ENCODE assay signal across 34 cellular contexts in genomic region chr1:95186149-95186548, GRCh38.
"Had no signal": no experiment of that assay in that cellular context is flagged by ENCODE, and none has a peak within 500 bp of the region (broad histone marks: within the 10 kb centered on the region; RNA-seq: fewer than 3 reads in every experiment).

No MANE protein-coding gene starts in this region.

- H3K36me3 ChIP-seq: MG63 had no signal

- DNase-seq: Karpas-422, Kasumi-1, KG1, MG63, MM.1S, MV-4-11, NCI-H1048, NCI-H1092, NCI-H1092 treated with DMSO at 0.1 percent for 48 hours, NCI-H1105, NCI-H1105 treated with DMSO at 0.1 percent for 48 hours, NCI-H1417, NCI-H1417 treated with DMSO at 0.1 percent for 48 hours, NCI-H1436, NCI-H1436 treated with DMSO at 0.1 percent for 48 hours, NCI-H146, NCI-H1694, NCI-H1694 treated with DMSO at 0.1 percent for 48 hours, NCI-H187, NCI-H187 treated with DMSO at 0.1 percent for 48 hours, NCI-H1930, NCI-H2029, NCI-H2029 treated with DMSO at 0.1 percent for 48 hours, NCI-H2081, NCI-H2081 treated with DMSO at 0.1 percent for 48 hours, NCI-H2107, NCI-H2171, NCI-H2171 treated with DMSO at 0.1 percent for 48 hours, NCI-H2227 treated with DMSO at 0.1 percent for 48 hours, NCI-H226, NCI-H345, NCI-H446, NCI-H446 treated with DMSO at 0.1 percent for 48 hours had no signal

- H3K9me3 ChIP-seq: MG63 had no signal

- H3K4me3 ChIP-seq: MG63 had no signal

- H3K27ac ChIP-seq: KMS-11 had no signal

- H3K27me3 ChIP-seq: MG63 had no signal
